ENCODE assay signal across 1 cellular context in genomic region chr2:6865346-6866238, GRCh38.
TF ChIP-seq lines count a peak whose summit lies in the region.

A gene with protein sequence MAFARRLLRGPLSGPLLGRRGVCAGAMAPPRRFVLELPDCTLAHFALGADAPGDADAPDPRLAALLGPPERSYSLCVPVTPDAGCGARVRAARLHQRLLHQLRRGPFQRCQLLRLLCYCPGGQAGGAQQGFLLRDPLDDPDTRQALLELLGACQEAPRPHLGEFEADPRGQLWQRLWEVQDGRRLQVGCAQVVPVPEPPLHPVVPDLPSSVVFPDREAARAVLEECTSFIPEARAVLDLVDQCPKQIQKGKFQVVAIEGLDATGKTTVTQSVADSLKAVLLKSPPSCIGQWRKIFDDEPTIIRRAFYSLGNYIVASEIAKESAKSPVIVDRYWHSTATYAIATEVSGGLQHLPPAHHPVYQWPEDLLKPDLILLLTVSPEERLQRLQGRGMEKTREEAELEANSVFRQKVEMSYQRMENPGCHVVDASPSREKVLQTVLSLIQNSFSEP (minus strand): TSS chr2:6865907. CDS start chr2:6865696, 211 bp downstream.

TF ChIP-seq in HepG2, 621 proteins besides CTCF, POLR2A, EP300 and RAD21 (continued from another document and continues in another):
- TF ChIP-seq ATM (IDR thresholded peaks at IDR 0.05; ENCODE audit: borderline replicate concordance) (no peak), MED13 (CRISPR knock-in tag; IDR thresholded peaks at IDR 0.05) (peak; percentile 34; the same call in 1 of the 2 replicates), REST (IDR thresholded peaks at IDR 0.05; ENCODE audit: borderline replicate concordance in 1 of 2, low read depth in 1 of 2, low read length in 2 of 2) (no peak), ZSCAN31 (CRISPR knock-in tag; IDR thresholded peaks at IDR 0.05; ENCODE audit: low read depth) (peak; percentile 32; the same call in 1 of the 2 replicates), TBX2 (CRISPR knock-in tag; IDR thresholded peaks at IDR 0.05; ENCODE audit: borderline replicate concordance) (peak; percentile 54), HMG20B (CRISPR knock-in tag; conservative IDR thresholded peaks at IDR 0.05) (no peak), YEATS2 (CRISPR knock-in tag; IDR thresholded peaks at IDR 0.05; ENCODE audit: borderline replicate concordance) (no peak), TARDBP (CRISPR knock-in tag; IDR thresholded peaks at IDR 0.05) (peak; percentile 25; the same call in 1 of the 2 replicates), EEA1 (CRISPR knock-in tag; IDR thresholded peaks at IDR 0.05; ENCODE audit: borderline replicate concordance) (no peak), ZNF574 (CRISPR knock-in tag; IDR thresholded peaks at IDR 0.05) (peak; percentile 72), ATF7-NPFF (CRISPR knock-in tag; IDR thresholded peaks at IDR 0.05; ENCODE audit: low read depth) (0 out of 2 replicates have a peak, but pooled peaks have one; percentile 11), TRIM24 (CRISPR knock-in tag; IDR thresholded peaks at IDR 0.05) (no peak; the same call in 1 of the 2 replicates), ZKSCAN5 (CRISPR knock-in tag; IDR thresholded peaks at IDR 0.05) (no peak), MLX (CRISPR knock-in tag; IDR thresholded peaks at IDR 0.05) (no peak), ZNF138 (CRISPR knock-in tag; IDR thresholded peaks at IDR 0.05; ENCODE audit: low read depth) (no peak), ELF1 (CRISPR knock-in tag; IDR thresholded peaks at IDR 0.05) (no peak), ZNF777 (CRISPR knock-in tag; IDR thresholded peaks at IDR 0.05) (peak; percentile 88), POLR2AphosphoS2 (IDR thresholded peaks at IDR 0.05; ENCODE audit: low read depth, low read length) (no peak), ZNF263 (CRISPR knock-in tag; IDR thresholded peaks at IDR 0.05) (peak; percentile 53), ZNF17 (CRISPR knock-in tag; IDR thresholded peaks at IDR 0.05) (no peak), NKX3-1 (CRISPR knock-in tag; IDR thresholded peaks at IDR 0.05) (peak; percentile 37; the same call in 1 of the 2 replicates), SMYD3 (CRISPR knock-in tag; IDR thresholded peaks at IDR 0.05) (no peak), ZNF709 (CRISPR knock-in tag; IDR thresholded peaks at IDR 0.05) (no peak), ZNF768 (CRISPR knock-in tag; IDR thresholded peaks at IDR 0.05) (peak; percentile 46; the same call in 1 of the 2 replicates), ZNF567 (CRISPR knock-in tag; IDR thresholded peaks at IDR 0.05; ENCODE audit: borderline replicate concordance) (no peak), SMC3 (IDR thresholded peaks at IDR 0.05; ENCODE audit: low read length) (no peak), ZNF235 (CRISPR knock-in tag; IDR thresholded peaks at IDR 0.05; ENCODE audit: borderline replicate concordance) (peak; percentile 54; the same call in 1 of the 2 replicates), NR2F2 (IDR thresholded peaks at IDR 0.05; ENCODE audit: borderline replicate concordance, low read depth) (no peak), TCF7L2 (IDR thresholded peaks at IDR 0.05; ENCODE audit: low read depth, low read length) (no peak), PCBP2 (optimal IDR thresholded peaks at IDR 0.05; ENCODE audit: low read depth, low read length, poor library complexity, severe bottlenecking) (no peak), ARNTL (CRISPR knock-in tag; IDR thresholded peaks at IDR 0.05) (no peak), ZNF44 (CRISPR knock-in tag; IDR thresholded peaks at IDR 0.05) (no peak), SMAD1 (CRISPR knock-in tag; IDR thresholded peaks at IDR 0.05; ENCODE audit: borderline replicate concordance, low read depth) (no peak), ZBTB21 (CRISPR knock-in tag; IDR thresholded peaks at IDR 0.05) (no peak), KAT8 (CRISPR knock-in tag; IDR thresholded peaks at IDR 0.05) (no peak), SP1 (IDR thresholded peaks at IDR 0.05) (no peak), SP1 (CRISPR knock-in tag; IDR thresholded peaks at IDR 0.05) (peak; percentile 13; the same call in 1 of the 2 replicates), ZMYM3 (CRISPR knock-in tag; IDR thresholded peaks at IDR 0.05) (no peak), U2AF1 (optimal IDR thresholded peaks at IDR 0.05; ENCODE audit: low read depth, low read length) (no peak), ETV6 (CRISPR knock-in tag; conservative IDR thresholded peaks at IDR 0.05) (no peak), ELK4 (CRISPR knock-in tag; IDR thresholded peaks at IDR 0.05; ENCODE audit: borderline replicate concordance) (no peak), KDM1A (CRISPR knock-in tag; IDR thresholded peaks at IDR 0.05) (no peak), ZSCAN21 (CRISPR knock-in tag; IDR thresholded peaks at IDR 0.05; ENCODE audit: borderline replicate concordance) (no peak), KLF16 (CRISPR knock-in tag; IDR thresholded peaks at IDR 0.05) (no peak), PAWR (CRISPR knock-in tag; IDR thresholded peaks at IDR 0.05; ENCODE audit: borderline replicate concordance) (no peak), TOE1 (CRISPR knock-in tag; IDR thresholded peaks at IDR 0.05) (no peak)
- TF ChIP-seq, protein P1, sequence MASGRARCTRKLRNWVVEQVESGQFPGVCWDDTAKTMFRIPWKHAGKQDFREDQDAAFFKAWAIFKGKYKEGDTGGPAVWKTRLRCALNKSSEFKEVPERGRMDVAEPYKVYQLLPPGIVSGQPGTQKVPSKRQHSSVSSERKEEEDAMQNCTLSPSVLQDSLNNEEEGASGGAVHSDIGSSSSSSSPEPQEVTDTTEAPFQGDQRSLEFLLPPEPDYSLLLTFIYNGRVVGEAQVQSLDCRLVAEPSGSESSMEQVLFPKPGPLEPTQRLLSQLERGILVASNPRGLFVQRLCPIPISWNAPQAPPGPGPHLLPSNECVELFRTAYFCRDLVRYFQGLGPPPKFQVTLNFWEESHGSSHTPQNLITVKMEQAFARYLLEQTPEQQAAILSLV (CRISPR knock-in tag; IDR thresholded peaks at IDR 0.05; ENCODE audit: borderline replicate concordance), result no peak
- TF ChIP-seq, protein P2, sequence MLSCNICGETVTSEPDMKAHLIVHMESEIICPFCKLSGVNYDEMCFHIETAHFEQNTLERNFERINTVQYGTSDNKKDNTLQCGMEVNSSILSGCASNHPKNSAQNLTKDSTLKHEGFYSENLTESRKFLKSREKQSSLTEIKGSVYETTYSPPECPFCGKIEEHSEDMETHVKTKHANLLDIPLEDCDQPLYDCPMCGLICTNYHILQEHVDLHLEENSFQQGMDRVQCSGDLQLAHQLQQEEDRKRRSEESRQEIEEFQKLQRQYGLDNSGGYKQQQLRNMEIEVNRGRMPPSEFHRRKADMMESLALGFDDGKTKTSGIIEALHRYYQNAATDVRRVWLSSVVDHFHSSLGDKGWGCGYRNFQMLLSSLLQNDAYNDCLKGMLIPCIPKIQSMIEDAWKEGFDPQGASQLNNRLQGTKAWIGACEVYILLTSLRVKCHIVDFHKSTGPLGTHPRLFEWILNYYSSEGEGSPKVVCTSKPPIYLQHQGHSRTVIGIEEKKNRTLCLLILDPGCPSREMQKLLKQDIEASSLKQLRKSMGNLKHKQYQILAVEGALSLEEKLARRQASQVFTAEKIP (CRISPR knock-in tag; IDR thresholded peaks at IDR 0.05; ENCODE audit: borderline replicate concordance), result no peak
- TF ChIP-seq, protein P3, sequence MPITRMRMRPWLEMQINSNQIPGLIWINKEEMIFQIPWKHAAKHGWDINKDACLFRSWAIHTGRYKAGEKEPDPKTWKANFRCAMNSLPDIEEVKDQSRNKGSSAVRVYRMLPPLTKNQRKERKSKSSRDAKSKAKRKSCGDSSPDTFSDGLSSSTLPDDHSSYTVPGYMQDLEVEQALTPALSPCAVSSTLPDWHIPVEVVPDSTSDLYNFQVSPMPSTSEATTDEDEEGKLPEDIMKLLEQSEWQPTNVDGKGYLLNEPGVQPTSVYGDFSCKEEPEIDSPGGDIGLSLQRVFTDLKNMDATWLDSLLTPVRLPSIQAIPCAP (CRISPR knock-in tag; IDR thresholded peaks at IDR 0.05; ENCODE audit: low read depth), result peak; percentile 93
